In the genomic region with DNA sequence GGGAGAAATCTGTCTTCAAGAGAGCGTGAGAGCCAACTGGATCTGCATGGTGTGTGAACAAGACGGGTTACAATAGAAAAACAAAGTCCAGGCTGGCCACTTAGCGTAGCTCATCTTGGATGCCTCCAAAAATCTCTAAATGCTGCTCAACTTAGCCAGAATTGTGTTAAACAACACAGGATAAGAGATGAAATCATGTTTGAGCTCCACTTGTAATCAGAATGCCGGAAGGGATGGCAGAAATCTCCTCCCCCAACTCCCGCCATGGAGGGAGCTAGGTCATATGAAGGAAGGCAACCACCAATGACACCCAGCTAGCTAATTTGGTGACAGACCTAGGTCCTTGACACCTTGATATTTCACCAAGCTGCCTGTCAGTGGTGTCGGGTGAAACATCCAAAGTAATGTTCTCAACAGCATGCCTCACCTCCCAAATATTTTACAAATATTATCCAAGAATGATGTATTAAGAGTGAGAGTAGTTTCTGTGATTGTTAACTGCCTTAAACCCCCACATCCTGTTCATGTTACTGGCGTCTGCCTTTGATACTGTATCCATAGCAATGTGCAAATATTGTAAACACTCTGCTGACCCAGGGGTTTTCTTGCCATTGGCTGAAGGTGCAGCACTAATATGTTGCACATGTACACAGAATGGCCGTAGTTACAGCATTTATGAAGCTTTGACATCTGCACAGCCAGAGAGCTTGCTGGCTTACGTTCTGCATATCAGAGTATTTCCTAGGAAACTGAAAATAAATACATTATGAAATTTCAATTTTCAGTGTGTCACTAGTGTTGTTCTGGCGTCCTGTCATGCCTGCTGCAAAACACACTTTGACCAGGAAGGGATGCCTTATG, we compare ENCODE assay signal across 8 cellular contexts. TPM values are rescaled to one million over a fixed set of nuclear protein-coding genes. Genes with fewer than 3 reads are reported as not detected.
DNase-seq lines count a peak whose midpoint lies in the region; ATAC-seq and TF ChIP-seq lines count a peak whose summit lies in the region.

No MANE protein-coding gene starts in this region.

- ATAC-seq in HG02571 (IDR thresholded peaks at IDR 0.05; ENCODE audit: unreplicated experiment) (peak; percentile 66), lung (ENCODE audit: insufficient read depth, low FRiP score) (peak; percentile 58), HG02642 (IDR thresholded peaks at IDR 0.05; ENCODE audit: poor library complexity, unreplicated experiment) (no peak), HG03442 (IDR thresholded peaks at IDR 0.05; ENCODE audit: unreplicated experiment) (no peak)

- H3K9me3 ChIP-seq in lung (ENCODE audit: control insufficient read depth in 2 of 2, insufficient read depth in 1 of 2, low read length in 1 of 2), result peaks cover 0 to 7% of the 10 kb centered on the region in 2 donors

- H3K27ac ChIP-seq in lung (ENCODE audit: low read depth in 1 of 2, low read length in 1 of 2), result peak overlapping the region; percentile 22 to 54

- WGBS in lung, 2 donors, result 40 to 61% methylated on average over 10 of the region's 10 CpGs

- no peaks in the 10 kb centered on the region for H3K36me3 ChIP-seq in lung (ENCODE audit: control insufficient read depth in 2 of 2, insufficient read depth in 2 of 2, low read length in 2 of 2)

- DNase-seq in EH (ENCODE audit: low read depth) (peak; percentile 81), amniotic epithelial cell (ENCODE audit: low read depth) (peak; percentile 58), lung (ENCODE audit: low spot score) (no peak), NCI-H128 (lab: John Stamatoyannopoulos, UW; ENCODE audit: unreplicated experiment) (no peak), GM19240 (ENCODE audit: insufficient read length, low spot score) (no peak)

- peaks cover 0 to 5% of the 10 kb centered on the region in 2 donors for H3K4me1 ChIP-seq in lung (ENCODE audit: control insufficient read depth in 2 of 2, insufficient read depth in 2 of 2, low read length in 2 of 2)

- H3K4me3 ChIP-seq in lung, result no peak overlapping the region

- H3K27me3 ChIP-seq in lung (ENCODE audit: control insufficient read depth, insufficient read depth), result no peaks in the 10 kb centered on the region

- TF ChIP-seq CTCF in lung (IDR thresholded peaks at IDR 0.05; ENCODE audit: control extremely low read depth, extremely low read depth), result no peak

RNA-seq across cellular contexts. Expression of a gene that starts 25.8 kb away (rescaled TPM):
- 10 to 100 TPM; 22.1 to 25.8 TPM for total RNA-seq in lung
- polyA plus RNA-seq in lung, result 10 to 100 TPM; 14.0 to 15.1 TPM

RNA-seq across cellular contexts. Expression of a gene that starts 28.2 kb away (rescaled TPM):
- 10 to 100 TPM; 12.1 to 53.1 TPM for total RNA-seq in lung
- polyA plus RNA-seq in lung, result 10 to 100 TPM; 11.8 to 34.7 TPM

Comparison
In these comparisons a context has a peak if more than half of its experiments do, and no peak if none do; other contexts are left out.
1. DNase-seq: peak in EH (single experiment) and amniotic epithelial cell (single experiment); none in lung (single experiment), NCI-H128 (single experiment) and GM19240 (single experiment).
2. ATAC-seq: peak in HG02571 (single experiment) and lung (single experiment); none in HG02642 (single experiment) and HG03442 (single experiment).